In genomic region chr14:36947362-36947761, GRCh38 we compare ENCODE assay signal across 21 cellular contexts.
DNase-seq lines count a peak whose midpoint lies in the region; ATAC-seq and TF ChIP-seq lines count a peak whose summit lies in the region.
"Had no signal": no experiment of that assay in that cellular context is flagged by ENCODE, and none has a peak within 500 bp of the region (broad histone marks: within the 10 kb centered on the region; RNA-seq: fewer than 3 reads in every experiment).

No MANE protein-coding gene starts in this region.

- H3K27me3 Mint-ChIP-seq in CD14-positive monocyte (ENCODE audit: low read depth in 3 of 3) = peaks cover under 1 to 2% (median 2%) of the 10 kb centered on the region in 3 donors

- no peaks in the 10 kb centered on the region for H3K36me3 Mint-ChIP-seq in CD14-positive monocyte
- H3K36me3 Mint-ChIP-seq: CD8-positive, alpha-beta T cell had no signal

- CTCF ChIA-PET in HEK293T (lab: Yijun Ruan, JAX) (interaction anchor here (1.3 kb wide), 1 partner anchor 203 kb away, joined by 4 read pairs; no protein-coding TSS in a partner anchor), SK-N-SH (lab: Yijun Ruan, JAX) (no interaction called here), OCI-LY7 (lab: Charles Lee; ENCODE audit: unreplicated experiment) (no interaction called here)

- H3K79me2 ChIP-seq in SK-N-SH (ENCODE audit: insufficient read depth) (no peaks in the 10 kb centered on the region), OCI-LY7 (ENCODE audit: insufficient read depth, low read depth, low read length) (no peaks in the 10 kb centered on the region)

- intact Hi-C loops in CD14-positive monocyte (cut with micrococcal nuclease) = no loop called here
- intact Hi-C loops in OCI-LY7 (cut with micrococcal nuclease; ENCODE audit: unreplicated experiment) = no loop called here

- TF ChIP-seq CTCF in SK-N-SH (IDR thresholded peaks at IDR 0.05) = no peak
- TF ChIP-seq CTCF in CD14-positive monocyte (IDR thresholded peaks at IDR 0.05) = no peak
- no peak for TF ChIP-seq CTCF in OCI-LY7 (conservative IDR thresholded peaks at IDR 0.05; ENCODE audit: low read length)

- H3K36me3 ChIP-seq in SK-N-SH (replicated peaks in 1 of 2; ENCODE audit: control insufficient read depth in 1 of 2, insufficient read depth in 2 of 2, low read length in 1 of 2) (no peaks in the 10 kb centered on the region), OCI-LY7 (ENCODE audit: insufficient read depth, low read length) (no peaks in the 10 kb centered on the region)
- H3K36me3 ChIP-seq: BLaER1 had no signal

- no peak for TF ChIP-seq EP300 in SK-N-SH (IDR thresholded peaks at IDR 0.05; ENCODE audit: borderline replicate concordance in 1 of 2, low read depth in 1 of 2, low read length in 1 of 2)

- H4K20me1 ChIP-seq in SK-N-SH (ENCODE audit: insufficient read depth) (no peaks in the 10 kb centered on the region), OCI-LY7 (ENCODE audit: insufficient read depth, low read length) (no peaks in the 10 kb centered on the region)
- H4K20me1 ChIP-seq: BLaER1 had no signal

- H3K9ac ChIP-seq in SK-N-SH = no peak overlapping the region
- H3K9ac ChIP-seq: BLaER1, KMS-11 had no signal

- no peaks in the 10 kb centered on the region for H3K27me3 ChIP-seq in SK-N-SH (ENCODE audit: insufficient read depth)
- H3K27me3 ChIP-seq: BLaER1 had no signal

- H3K4me2 ChIP-seq in SK-N-SH = no peak overlapping the region
- no peak overlapping the region for H3K4me2 ChIP-seq in OCI-LY7 (ENCODE audit: low read length)
- H3K4me2 ChIP-seq: A549, BLaER1, KMS-11 had no signal

- no peaks in the 10 kb centered on the region for H3K4me1 ChIP-seq in SK-N-SH (ENCODE audit: control insufficient read depth in 1 of 2, insufficient read depth in 2 of 2, low read depth in 1 of 2, low read length in 1 of 2)
- no peaks in the 10 kb centered on the region for H3K4me1 ChIP-seq in OCI-LY7 (ENCODE audit: insufficient read depth, low read length, poor library complexity, severe bottlenecking)
- H3K4me1 ChIP-seq: BLaER1 had no signal

- H3F3A ChIP-seq in SK-N-SH (replicated peaks; ENCODE audit: insufficient read depth) = no peaks in the 10 kb centered on the region

- TF ChIP-seq RAD21 in SK-N-SH (IDR thresholded peaks at IDR 0.05; ENCODE audit: low read length) = no peak

- H3K9me3 ChIP-seq in SK-N-SH (no peaks in the 10 kb centered on the region), OCI-LY7 (ENCODE audit: low read length) (no peaks in the 10 kb centered on the region)
- H3K9me3 ChIP-seq: A549, BLaER1 had no signal

- H3K9me2 ChIP-seq in SK-N-SH (no peaks in the 10 kb centered on the region), OCI-LY7 (ENCODE audit: insufficient read depth, low read length) (no peaks in the 10 kb centered on the region)

- no peaks in the 10 kb centered on the region for H3K9me3 Mint-ChIP-seq in CD14-positive monocyte
- H3K9me3 Mint-ChIP-seq: CD8-positive, alpha-beta T cell; H9; HFFc6 had no signal

- WGBS in SK-N-SH (ENCODE audit: low lambda C conversion rate) = 40% methylated on average over 1 of the region's 1 CpG

- H3K27ac ChIP-seq in SK-N-SH (ENCODE audit: low read depth in 2 of 2, low read length in 1 of 2) (no peak overlapping the region), OCI-LY7 (ENCODE audit: low read depth, low read length, poor library complexity, severe bottlenecking) (no peak overlapping the region)
- H3K27ac ChIP-seq: 22Rv1, A549, BLaER1, KMS-11 had no signal

- no TSS peak for BruUV-seq in OCI-LY7 (replicated peaks; lab: Mats Ljungman, UMichigan)

- H3K4me3 Mint-ChIP-seq in CD14-positive monocyte = no peak overlapping the region
- H3K4me3 Mint-ChIP-seq: CD8-positive, alpha-beta T cell; H9; HFFc6 had no signal

- H3K4me3 ChIP-seq in SK-N-SH (ENCODE audit: low read depth in 2 of 2, low read length in 1 of 2) (no peak overlapping the region), OCI-LY7 (ENCODE audit: low read depth, low read length, poor library complexity, severe bottlenecking) (no peak overlapping the region)
- H3K4me3 ChIP-seq: A549, BLaER1 had no signal

- DNase-seq in Daoy (ENCODE audit: low read depth) (peak; percentile 72), HEK293T (ENCODE audit: extremely low spot score) (no peak), NCI-H526 treated with DMSO at 0.1 percent for 48 hours (lab: John Stamatoyannopoulos, UW) (peak; percentile 44), SK-N-SH (no peak), CD14-positive monocyte (ENCODE audit: low spot score) (no peak), EL (no peak), OCI-LY7 (ENCODE audit: low spot score) (no peak)
- DNase-seq: AML-193; CD8-positive, alpha-beta T cell; COR-L47; DMS 273 treated with DMSO at 0.1 percent for 48 hours; DMS53; DND-41; GF-D8; H9; HFFc6 had no signal

- peak; percentile 37 for ATAC-seq in esophagus mucosa
- ATAC-seq: A549; CD8-positive, alpha-beta T cell had no signal

- no peaks in the 10 kb centered on the region for H3K4me1 Mint-ChIP-seq in CD14-positive monocyte

- H2AFZ ChIP-seq in SK-N-SH (ENCODE audit: low read depth) = no peak overlapping the region
- no peak overlapping the region for H2AFZ ChIP-seq in OCI-LY7 (ENCODE audit: low read length)

- no peak overlapping the region for H3K27ac Mint-ChIP-seq in CD14-positive monocyte
- H3K27ac Mint-ChIP-seq: CD8-positive, alpha-beta T cell; H9; HFFc6 had no signal

- POLR2A ChIA-PET in HEK293T (lab: Yijun Ruan, JAX) (interaction anchor here (1.6 kb wide), 1 partner anchor 195 kb away, joined by 3 read pairs; no protein-coding TSS in a partner anchor), SK-N-SH (lab: Yijun Ruan, JAX) (no interaction called here), OCI-LY7 (lab: Charles Lee) (no interaction called here)

TF ChIP-seq in HEK293T, 16 proteins besides CTCF, POLR2A, EP300 and RAD21:
- TF ChIP-seq PKNOX1 (IDR thresholded peaks at IDR 0.05) = peak; percentile 57
- no peak for TF ChIP-seq FOXM1 (IDR thresholded peaks at IDR 0.05; ENCODE audit: borderline replicate concordance)

TF ChIP-seq in SK-N-SH, 30 proteins besides CTCF, POLR2A, EP300 and RAD21:
- no peak for TF ChIP-seq TEAD4 (IDR thresholded peaks at IDR 0.05; ENCODE audit: borderline replicate concordance, insufficient read depth)
- no peak for TF ChIP-seq JUND (IDR thresholded peaks at IDR 0.05)
- TF ChIP-seq RXRA (IDR thresholded peaks at IDR 0.05; ENCODE audit: borderline replicate concordance, low read depth) = no peak
- TF ChIP-seq GABPA (IDR thresholded peaks at IDR 0.05; ENCODE audit: low read depth) = no peak
- no peak for TF ChIP-seq TAF1 (IDR thresholded peaks at IDR 0.05; ENCODE audit: borderline replicate concordance, low read depth, low read length)
- no peak for TF ChIP-seq MEF2A (IDR thresholded peaks at IDR 0.05; ENCODE audit: borderline replicate concordance, low read depth)
- no peak for TF ChIP-seq RFX5 (IDR thresholded peaks at IDR 0.05; ENCODE audit: low read length)
- TF ChIP-seq POLR2AphosphoS5 (IDR thresholded peaks at IDR 0.05; ENCODE audit: low read depth, low read length) = no peak

Comparison
In these comparisons a context has a peak if more than half of its experiments do, and no peak if none do; other contexts are left out.
1. DNase-seq: peak in Daoy (single experiment) and NCI-H526 treated with DMSO at 0.1 percent for 48 hours (single experiment); none in HEK293T (single experiment), SK-N-SH (single experiment), CD14-positive monocyte (single experiment), EL (single experiment) and OCI-LY7 (single experiment).